Comparison of ENCODE assay signal across 8 cellular contexts in genomic region chr2:25342372-25343186, GRCh38. TPM values are rescaled to one million over a fixed set of nuclear protein-coding genes. Genes with fewer than 3 reads are reported as not detected.
A peak's percentile ranks its signal among the peaks of the same experiment; 100 is the strongest.
DNase-seq lines count a peak whose midpoint lies in the region; ATAC-seq lines count a peak whose summit lies in the region.

No MANE protein-coding gene starts in this region.

- H3K4ac ChIP-seq in neuronal stem cell (ENCODE audit: low read length), result no peak overlapping the region

- H3K36me3 ChIP-seq in SJCRH30 (peaks cover 2% of the 10 kb centered on the region; the same call in 1 of the 2 replicates), neuronal stem cell (replicated peaks in 1 of 2; ENCODE audit: control insufficient read depth in 2 of 2, insufficient read depth in 2 of 2, low read length in 2 of 2) (no peaks in the 10 kb centered on the region)

- intact Hi-C loops in activated naive CD4-positive, alpha-beta T cell treated with anti-CD3 and anti-CD28 coated beads for 36 hours (cut with micrococcal nuclease), result loop anchor here (1.0 to 2.0 kb wide), 6 partner anchors 20 to 322 kb away; no protein-coding TSS in a partner anchor

- H3K4me1 Mint-ChIP-seq in activated naive CD4-positive, alpha-beta T cell treated with anti-CD3 and anti-CD28 coated beads for 36 hours (ENCODE audit: low read depth), result peaks cover 37% of the 10 kb centered on the region

- H3K23ac ChIP-seq in neuronal stem cell (ENCODE audit: low read depth, low read length, poor library complexity), result no peak overlapping the region

- H3K9me3 ChIP-seq in SJCRH30 (replicated peaks), result no peaks in the 10 kb centered on the region
- no peaks in the 10 kb centered on the region for H3K9me3 ChIP-seq in neuronal stem cell (replicated peaks in 1 of 2; ENCODE audit: control insufficient read depth in 2 of 2, insufficient read depth in 1 of 2, low read depth in 1 of 2, low read length in 2 of 2)

- H3K27me3 ChIP-seq in SJCRH30 (no peaks in the 10 kb centered on the region), neuronal stem cell (ENCODE audit: control insufficient read depth in 3 of 3, insufficient read depth in 3 of 3, low read depth in 1 of 3, low read length in 3 of 3) (peaks cover 2 to 40% (median 36%) of the 10 kb centered on the region in 3 experiments)

- H3K4me3 ChIP-seq in SJCRH30, result peak overlapping the region; percentile 66
- H3K4me3 ChIP-seq in neuronal stem cell (ENCODE audit: low read length in 2 of 2), result peak overlapping the region; percentile 58 to 81

- no peak overlapping the region for H2BK12ac ChIP-seq in neuronal stem cell (ENCODE audit: low read length)

- H3K14ac ChIP-seq in neuronal stem cell (ENCODE audit: low read length), result no peak overlapping the region

- no peak overlapping the region for H2BK120ac ChIP-seq in neuronal stem cell (ENCODE audit: low read depth, low read length)

- H3K36me3 Mint-ChIP-seq in activated naive CD4-positive, alpha-beta T cell treated with anti-CD3 and anti-CD28 coated beads for 36 hours (ENCODE audit: low read depth), result no peaks in the 10 kb centered on the region

- CTCF ChIA-PET in activated naive CD4-positive, alpha-beta T cell treated with anti-CD3 and anti-CD28 coated beads for 36 hours (lab: Charles Lee), result interaction anchor here (0.5 to 1.8 kb wide), 7 partner anchors 20 to 180 kb away, joined by 3 to 10 read pairs (median 5); no protein-coding TSS in a partner anchor

- no CpG with 5 or more reads among the region's 45 CpGs for WGBS in neuronal stem cell (ENCODE audit: extremely low coverage in 2 of 2, insufficient read length in 2 of 2, insufficient replicate concordance in 1 of 2), 2 donors

- H3K4me3 Mint-ChIP-seq in activated naive CD4-positive, alpha-beta T cell treated with anti-CD3 and anti-CD28 coated beads for 36 hours, result peak overlapping the region; percentile 80

- H3K4me1 ChIP-seq in SJCRH30 (peaks cover 9% of the 10 kb centered on the region; the same call in 1 of the 2 replicates), neuronal stem cell (ENCODE audit: control insufficient read depth in 2 of 2, insufficient read depth in 1 of 2, low read depth in 1 of 2, low read length in 2 of 2) (peaks cover 3 to 11% of the 10 kb centered on the region in 2 donors)

- no peak overlapping the region for H4K8ac ChIP-seq in neuronal stem cell (ENCODE audit: low read depth, low read length)

- H2BK5ac ChIP-seq in neuronal stem cell (ENCODE audit: low read length), result no peak overlapping the region

- H3K27me3 Mint-ChIP-seq in activated naive CD4-positive, alpha-beta T cell treated with anti-CD3 and anti-CD28 coated beads for 36 hours (ENCODE audit: low read depth), result no peaks in the 10 kb centered on the region

- peak overlapping the region; percentile 71 for H3K27ac Mint-ChIP-seq in activated naive CD4-positive, alpha-beta T cell treated with anti-CD3 and anti-CD28 coated beads for 36 hours

- H3K9ac ChIP-seq in neuronal stem cell (ENCODE audit: low read depth, low read length, poor library complexity), result peak overlapping the region; percentile 68

- no peaks in the 10 kb centered on the region for H3K79me1 ChIP-seq in neuronal stem cell (ENCODE audit: low read depth, low read length)

- DNase-seq in ELR (ENCODE audit: low read depth), result peak; percentile 83
- DNase-seq in Kasumi-1 (lab: John Stamatoyannopoulos, UW), result peak; percentile 80 to 83
- peak; percentile 92 to 93 for DNase-seq in SJCRH30
- DNase-seq in activated naive CD4-positive, alpha-beta T cell treated with anti-CD3 and anti-CD28 coated beads for 36 hours, result peak; percentile 82
- DNase-seq in germinal center (ENCODE audit: low spot score), result peak; percentile 86
- DNase-seq in neuronal stem cell (ENCODE audit: low spot score), result peak; percentile 85
- peak in 48 of 49 donors; percentile 40 to 89 (median 72) for DNase-seq in substantia nigra (lab: John Stamatoyannopoulos, UW)

- peak overlapping the region; percentile 97 for H2AFZ ChIP-seq in neuronal stem cell (ENCODE audit: low read length)

- no peak overlapping the region for H4K91ac ChIP-seq in neuronal stem cell (ENCODE audit: low read depth, low read length, poor library complexity)

- no peaks in the 10 kb centered on the region for H3K9me3 Mint-ChIP-seq in activated naive CD4-positive, alpha-beta T cell treated with anti-CD3 and anti-CD28 coated beads for 36 hours

- H2BK15ac ChIP-seq in neuronal stem cell (ENCODE audit: low read length), result no peak overlapping the region

- no peak overlapping the region for H3K27ac ChIP-seq in SJCRH30
- no peak overlapping the region for H3K27ac ChIP-seq in neuronal stem cell (replicated peaks; ENCODE audit: low read length)
- peak overlapping the region; percentile 88 for H3K27ac ChIP-seq in substantia nigra (ENCODE audit: low read depth, low read length, poor library complexity, severe bottlenecking)

- no peak overlapping the region for H2AK5ac ChIP-seq in neuronal stem cell (ENCODE audit: low read depth, low read length)

- peak overlapping the region; percentile 82 for H3K4me2 ChIP-seq in neuronal stem cell (ENCODE audit: insufficient read depth, low read length, poor library complexity, severe bottlenecking)

- ATAC-seq in GM21825 (IDR thresholded peaks at IDR 0.05; ENCODE audit: unreplicated experiment), result peak; percentile 66

- peak overlapping the region; percentile 53 for H3K18ac ChIP-seq in neuronal stem cell (ENCODE audit: low read length)

RNA-seq across cellular contexts. Expression of gene DNMT3A, which starts 0.9 kb away (rescaled TPM):
- 26.1 and 32.8 TPM in 2 replicates for total RNA-seq in SJCRH30 (2014; rRNA removed; shearing (Covaris generic))
- 10 to 100 TPM; 53.0 to 53.5 TPM for total RNA-seq in activated naive CD4-positive, alpha-beta T cell treated with anti-CD3 and anti-CD28 coated beads for 36 hours
- 47.2 TPM for polyA plus RNA-seq in neuronal stem cell (2013, experiment 1 of 2)
- polyA plus RNA-seq in neuronal stem cell (2013, experiment 2 of 2), result 47.4 TPM
